15 cellular contexts compared by ENCODE assay signal in genomic region chr6:39214846-39215639, GRCh38. TPM values are rescaled to one million over a fixed set of nuclear protein-coding genes. Genes with fewer than 3 reads are reported as not detected.
DNase-seq lines count a peak whose midpoint lies in the region; ATAC-seq and TF ChIP-seq lines count a peak whose summit lies in the region.
"Had no signal": no experiment of that assay in that cellular context is flagged by ENCODE, and none has a peak within 500 bp of the region (broad histone marks: within the 10 kb centered on the region; RNA-seq: fewer than 3 reads in every experiment).

No MANE protein-coding gene starts in this region.

- TF ChIP-seq POLR2A in thyroid gland (IDR thresholded peaks at IDR 0.05): no peak

- POLR2A ChIA-PET in activated naive CD8-positive, alpha-beta T cell treated with anti-CD3 and anti-CD28 coated beads, Interleukin-2, amount 10 ng/mL, durations not matched to agents 7 days and 5 days (lab: Charles Lee): interaction anchor here (1.0 kb wide), 1 partner anchor 8 kb away, joined by 3 read pairs; no protein-coding TSS in a partner anchor

- TF ChIP-seq CTCF in thyroid gland (IDR thresholded peaks at IDR 0.05): no peak

- peak overlapping the region; percentile 31 to 67 (median 60) for H3K27ac ChIP-seq in thyroid gland
- H3K27ac ChIP-seq: heart right ventricle had no signal

- H3K36me3 Mint-ChIP-seq in activated naive CD8-positive, alpha-beta T cell treated with anti-CD3 and anti-CD28 coated beads, Interleukin-2, amount 10 ng/mL, durations not matched to agents 7 days and 5 days: peaks cover 12% of the 10 kb centered on the region
- peaks cover 32% of the 10 kb centered on the region for H3K36me3 Mint-ChIP-seq in activated naive CD8-positive, alpha-beta T cell treated with anti-CD3 and anti-CD28 coated beads for 36 hours

- H3K4me3 ChIP-seq in thyroid gland (replicated peaks in 1 of 3): no peak overlapping the region
- H3K4me3 ChIP-seq: heart right ventricle had no signal

- no peaks in the 10 kb centered on the region for H3K9me3 ChIP-seq in thyroid gland
- H3K9me3 ChIP-seq: heart right ventricle had no signal

- H3K27me3 ChIP-seq in thyroid gland: no peaks in the 10 kb centered on the region

- no peak for DNase-seq in activated naive CD8-positive, alpha-beta T cell treated with anti-CD3 and anti-CD28 coated beads, Interleukin-2, amount 10 ng/mL, durations not matched to agents 7 days and 5 days
- no peak for DNase-seq in activated naive CD8-positive, alpha-beta T cell treated with anti-CD3 and anti-CD28 coated beads for 36 hours
- DNase-seq in NCI-H69 (lab: John Stamatoyannopoulos, UW) (peak; percentile 8), kidney tubule cell (ENCODE audit: low spot score) (peak; percentile 80), thyroid gland (peak; percentile 72 to 76), Ammon's horn (ENCODE audit: low spot score) (no peak), SKM-1 (lab: John Stamatoyannopoulos, UW; ENCODE audit: unreplicated experiment) (no peak), OCI-M2 (lab: John Stamatoyannopoulos, UW; ENCODE audit: unreplicated experiment) (no peak)
- DNase-seq: activated CD8-positive, alpha-beta memory T cell treated with anti-CD3 and anti-CD28 coated beads, Interleukin-2, amount 50 U/mL, for 4 hours; erythroblast; heart right ventricle; NCI-H1436; NCI-H774 had no signal

- no peaks in the 10 kb centered on the region for H3K9me3 Mint-ChIP-seq in activated naive CD8-positive, alpha-beta T cell treated with anti-CD3 and anti-CD28 coated beads, Interleukin-2, amount 10 ng/mL, durations not matched to agents 7 days and 5 days
- no peaks in the 10 kb centered on the region for H3K9me3 Mint-ChIP-seq in activated naive CD8-positive, alpha-beta T cell treated with anti-CD3 and anti-CD28 coated beads for 36 hours

- no peaks in the 10 kb centered on the region for H3K27me3 Mint-ChIP-seq in activated naive CD8-positive, alpha-beta T cell treated with anti-CD3 and anti-CD28 coated beads, Interleukin-2, amount 10 ng/mL, durations not matched to agents 7 days and 5 days
- H3K27me3 Mint-ChIP-seq in activated naive CD8-positive, alpha-beta T cell treated with anti-CD3 and anti-CD28 coated beads for 36 hours: no peaks in the 10 kb centered on the region

- intact Hi-C loops in thyroid gland (cut with DNase I): loop anchor here (5.0 to 10.0 kb wide), 2 partner anchors 48 to 1370 kb away; partner anchors contain the start of gene LRFN2

- H3K4me3 Mint-ChIP-seq in activated naive CD8-positive, alpha-beta T cell treated with anti-CD3 and anti-CD28 coated beads, Interleukin-2, amount 10 ng/mL, durations not matched to agents 7 days and 5 days: no peak overlapping the region
- H3K4me3 Mint-ChIP-seq in activated naive CD8-positive, alpha-beta T cell treated with anti-CD3 and anti-CD28 coated beads for 36 hours: no peak overlapping the region

- 23 to 26% methylated on average over 10 of the region's 10 CpGs for WGBS in thyroid gland, 2 donors

- peak overlapping the region; percentile 22 for H3K27ac Mint-ChIP-seq in activated naive CD8-positive, alpha-beta T cell treated with anti-CD3 and anti-CD28 coated beads, Interleukin-2, amount 10 ng/mL, durations not matched to agents 7 days and 5 days
- H3K27ac Mint-ChIP-seq in activated naive CD8-positive, alpha-beta T cell treated with anti-CD3 and anti-CD28 coated beads for 36 hours: no peak overlapping the region

- no peaks in the 10 kb centered on the region for H3K36me3 ChIP-seq in thyroid gland
- H3K36me3 ChIP-seq: heart right ventricle had no signal

- no peak for ATAC-seq in activated naive CD8-positive, alpha-beta T cell treated with anti-CD3 and anti-CD28 coated beads, Interleukin-2, amount 10 ng/mL, durations not matched to agents 7 days and 5 days (ENCODE audit: low read depth)

- peaks cover 30% of the 10 kb centered on the region for H3K4me1 Mint-ChIP-seq in activated naive CD8-positive, alpha-beta T cell treated with anti-CD3 and anti-CD28 coated beads, Interleukin-2, amount 10 ng/mL, durations not matched to agents 7 days and 5 days
- H3K4me1 Mint-ChIP-seq in activated naive CD8-positive, alpha-beta T cell treated with anti-CD3 and anti-CD28 coated beads for 36 hours: peaks cover 19% of the 10 kb centered on the region

- peaks cover 70 to 90% of the 10 kb centered on the region in 2 donors for H3K4me1 ChIP-seq in thyroid gland

RNA-seq across cellular contexts. Expression of gene KCNK5, which starts 14.2 kb away (rescaled TPM):
- 1 to 10 TPM; 7.8 to 8.5 TPM for total RNA-seq in activated naive CD8-positive, alpha-beta T cell treated with anti-CD3 and anti-CD28 coated beads, Interleukin-2, amount 10 ng/mL, durations not matched to agents 7 days and 5 days
- total RNA-seq in activated naive CD8-positive, alpha-beta T cell treated with anti-CD3 and anti-CD28 coated beads for 36 hours: 10 to 100 TPM; 18.6 to 19.6 TPM
- 10 to 100 TPM in 3 of 4 donors, 1 to 10 TPM in 1; 9.2 to 14.3 (median 13.0) TPM for total RNA-seq in thyroid gland
- total RNA-seq: chondrocyte, osteocyte had no signal

Comparison
In these comparisons a context has a peak if more than half of its experiments do, and no peak if none do; other contexts are left out.
1. DNase-seq: peak in NCI-H69 (single experiment), kidney tubule cell (single experiment) and thyroid gland (2 of 2); none in activated naive CD8-positive, alpha-beta T cell treated with anti-CD3 and anti-CD28 coated beads, Interleukin-2, amount 10 ng/mL, durations not matched to agents 7 days and 5 days (single experiment), activated naive CD8-positive, alpha-beta T cell treated with anti-CD3 and anti-CD28 coated beads for 36 hours (single experiment), Ammon's horn (single experiment), SKM-1 (single experiment) and OCI-M2 (single experiment).